In genomic region chr19:58500242-58500641, GRCh38 we compare ENCODE assay signal across 6 cellular contexts. TPM values are rescaled to one million over a fixed set of nuclear protein-coding genes. Genes with fewer than 3 reads are reported as not detected.
A peak's percentile ranks its signal among the peaks of the same experiment; 100 is the strongest.
DNase-seq lines count a peak whose midpoint lies in the region; ATAC-seq and TF ChIP-seq lines count a peak whose summit lies in the region.

No MANE protein-coding gene starts in this region.

- TF ChIP-seq CTCF in AG10803 (conservative IDR thresholded peaks at IDR 0.05; ENCODE audit: low read length) (no peak), OCI-LY7 (conservative IDR thresholded peaks at IDR 0.05; ENCODE audit: low read length) (no peak), Peyer's patch (IDR thresholded peaks at IDR 0.05) (no peak)

- H3K9me2 ChIP-seq in OCI-LY7 (ENCODE audit: insufficient read depth, low read length): no peaks in the 10 kb centered on the region

- no peaks in the 10 kb centered on the region for H3K36me3 ChIP-seq in OCI-LY7 (ENCODE audit: insufficient read depth, low read length)
- H3K36me3 ChIP-seq in Peyer's patch: no peaks in the 10 kb centered on the region

- H3K79me2 ChIP-seq in OCI-LY7 (ENCODE audit: insufficient read depth, low read depth, low read length): no peaks in the 10 kb centered on the region

- CTCF ChIA-PET in OCI-LY7 (lab: Charles Lee; ENCODE audit: unreplicated experiment): no interaction called here

- BruUV-seq in OCI-LY7 (replicated peaks; lab: Mats Ljungman, UMichigan): no TSS peak

- ATAC-seq in HG03354 (IDR thresholded peaks at IDR 0.05; ENCODE audit: poor library complexity, severe bottlenecking, unreplicated experiment): no peak

- H3K4me3 ChIP-seq in AG10803 (ENCODE audit: low read length) (peak overlapping the region; percentile 75), OCI-LY7 (ENCODE audit: low read depth, low read length, poor library complexity, severe bottlenecking) (peak overlapping the region; percentile 79), iPS-11a (ENCODE audit: low read depth, low read length) (peak overlapping the region; percentile 58), Peyer's patch (peak overlapping the region in 2 of 4 donors; percentile 51 to 60)

- H3K27ac ChIP-seq in OCI-LY7 (ENCODE audit: low read depth, low read length, poor library complexity, severe bottlenecking): no peak overlapping the region
- no peak overlapping the region for H3K27ac ChIP-seq in Peyer's patch

- H2AFZ ChIP-seq in OCI-LY7 (ENCODE audit: low read length): no peak overlapping the region

- no peaks in the 10 kb centered on the region for H4K20me1 ChIP-seq in OCI-LY7 (ENCODE audit: insufficient read depth, low read length)

- H3K4me2 ChIP-seq in OCI-LY7 (ENCODE audit: low read length): no peak overlapping the region; the same call in 1 of the 2 replicates

- no peaks in the 10 kb centered on the region for H3K27me3 ChIP-seq in Peyer's patch

- DNase-seq in AG10803 (ENCODE audit: low read depth) (no peak), OCI-LY7 (ENCODE audit: low spot score) (no peak), epidermal melanocyte (ENCODE audit: insufficient read length, low spot score) (no peak), Peyer's patch (no peak)

- TF ChIP-seq POLR2A in Peyer's patch (IDR thresholded peaks at IDR 0.05): no peak

- intact Hi-C loops in OCI-LY7 (cut with micrococcal nuclease; ENCODE audit: unreplicated experiment): no loop called here

- POLR2A ChIA-PET in OCI-LY7 (lab: Charles Lee): interaction anchor here (0.7 kb wide), 1 partner anchor 14 kb away, joined by 3 read pairs; no protein-coding TSS in a partner anchor

- peaks cover 15% of the 10 kb centered on the region for H3K4me1 ChIP-seq in OCI-LY7 (ENCODE audit: insufficient read depth, low read length, poor library complexity, severe bottlenecking)
- H3K4me1 ChIP-seq in Peyer's patch: peaks cover 0 to 10% (median 6%) of the 10 kb centered on the region in 4 donors

- H3K9me3 ChIP-seq in OCI-LY7 (ENCODE audit: low read length): no peaks in the 10 kb centered on the region
- H3K9me3 ChIP-seq in Peyer's patch: peaks cover 0 to 5% (median 0%) of the 10 kb centered on the region in 4 donors

RNA-seq across cellular contexts. Expression of gene SLC27A5, which starts 11.6 kb away (rescaled TPM):
- total RNA-seq in OCI-LY7 (2014; rRNA removed; shearing (Covaris generic)): 28.0 and 44.1 TPM in 2 replicates
- total RNA-seq in OCI-LY7 (2022) (29.4 and 29.8 TPM in 2 replicates), Peyer's patch (1 to 10 TPM in 3 of 4 donors, under 1 TPM in 1; 0.88 to 6.3 (median 2.3) TPM)

RNA-seq across cellular contexts. Expression of gene ZBTB45, which starts 19.4 kb away (rescaled TPM):
- 6.7 and 10.7 TPM in 2 replicates for total RNA-seq in OCI-LY7 (2014; rRNA removed; shearing (Covaris generic))
- total RNA-seq in OCI-LY7 (2022): 14.7 and 16.4 TPM in 2 replicates
- total RNA-seq in Peyer's patch: 10 to 100 TPM in 3 of 4 donors, 1 to 10 TPM in 1; 7.4 to 21.6 (median 14.3) TPM

RNA-seq across cellular contexts. Expression of gene ZNF446, which starts 24.1 kb away (rescaled TPM):
- total RNA-seq in OCI-LY7 (2014; rRNA removed; shearing (Covaris generic)): 8.0 and 9.9 TPM in 2 replicates
- total RNA-seq in OCI-LY7 (2022) (11.0 and 11.1 TPM in 2 replicates), Peyer's patch (10 to 100 TPM; 12.8 to 25.6 (median 19.6) TPM)

RNA-seq across cellular contexts. Expression of gene ZNF324, which starts 33.4 kb away (rescaled TPM):
- total RNA-seq in OCI-LY7 (2014; rRNA removed; shearing (Covaris generic)): 16.5 and 23.3 TPM in 2 replicates
- 11.9 and 13.2 TPM in 2 replicates for total RNA-seq in OCI-LY7 (2022)
- 10 to 100 TPM; 12.4 to 31.2 (median 22.7) TPM for total RNA-seq in Peyer's patch

RNA-seq across cellular contexts. Expression of gene TRIM28, which starts 43.6 kb away (rescaled TPM):
- 551 and 729 TPM in 2 replicates for total RNA-seq in OCI-LY7 (2014; rRNA removed; shearing (Covaris generic))
- total RNA-seq in OCI-LY7 (2022) (601 and 603 TPM in 2 replicates), Peyer's patch (100 to 1,000 TPM; 164 to 281 (median 196) TPM)
